Comparison of ENCODE assay signal across 1 cellular context in the genomic region with DNA sequence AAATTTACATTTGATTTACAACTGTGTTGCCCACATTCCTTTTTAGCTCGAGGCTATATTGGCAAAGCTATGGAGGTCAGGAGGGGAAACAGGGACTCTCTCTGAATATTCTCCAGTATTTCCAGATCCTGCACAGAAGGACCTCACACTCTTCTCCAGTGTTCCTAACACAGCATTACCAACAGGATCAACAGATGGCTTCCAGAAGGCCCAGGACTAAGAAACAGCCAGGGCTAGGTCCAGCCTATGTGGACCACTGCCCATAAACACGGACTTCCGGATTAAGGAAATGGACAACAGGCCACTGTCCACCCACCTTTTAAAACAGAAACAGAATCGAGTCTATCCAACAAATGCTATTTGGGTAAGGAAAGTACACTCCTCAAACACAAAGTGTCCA.
TF ChIP-seq lines count a peak whose summit lies in the region.

No MANE protein-coding gene starts in this region.

TF ChIP-seq in GM23338, 12 proteins besides CTCF, POLR2A, EP300 and RAD21 (continued from another document):
- TF ChIP-seq, protein P1, sequence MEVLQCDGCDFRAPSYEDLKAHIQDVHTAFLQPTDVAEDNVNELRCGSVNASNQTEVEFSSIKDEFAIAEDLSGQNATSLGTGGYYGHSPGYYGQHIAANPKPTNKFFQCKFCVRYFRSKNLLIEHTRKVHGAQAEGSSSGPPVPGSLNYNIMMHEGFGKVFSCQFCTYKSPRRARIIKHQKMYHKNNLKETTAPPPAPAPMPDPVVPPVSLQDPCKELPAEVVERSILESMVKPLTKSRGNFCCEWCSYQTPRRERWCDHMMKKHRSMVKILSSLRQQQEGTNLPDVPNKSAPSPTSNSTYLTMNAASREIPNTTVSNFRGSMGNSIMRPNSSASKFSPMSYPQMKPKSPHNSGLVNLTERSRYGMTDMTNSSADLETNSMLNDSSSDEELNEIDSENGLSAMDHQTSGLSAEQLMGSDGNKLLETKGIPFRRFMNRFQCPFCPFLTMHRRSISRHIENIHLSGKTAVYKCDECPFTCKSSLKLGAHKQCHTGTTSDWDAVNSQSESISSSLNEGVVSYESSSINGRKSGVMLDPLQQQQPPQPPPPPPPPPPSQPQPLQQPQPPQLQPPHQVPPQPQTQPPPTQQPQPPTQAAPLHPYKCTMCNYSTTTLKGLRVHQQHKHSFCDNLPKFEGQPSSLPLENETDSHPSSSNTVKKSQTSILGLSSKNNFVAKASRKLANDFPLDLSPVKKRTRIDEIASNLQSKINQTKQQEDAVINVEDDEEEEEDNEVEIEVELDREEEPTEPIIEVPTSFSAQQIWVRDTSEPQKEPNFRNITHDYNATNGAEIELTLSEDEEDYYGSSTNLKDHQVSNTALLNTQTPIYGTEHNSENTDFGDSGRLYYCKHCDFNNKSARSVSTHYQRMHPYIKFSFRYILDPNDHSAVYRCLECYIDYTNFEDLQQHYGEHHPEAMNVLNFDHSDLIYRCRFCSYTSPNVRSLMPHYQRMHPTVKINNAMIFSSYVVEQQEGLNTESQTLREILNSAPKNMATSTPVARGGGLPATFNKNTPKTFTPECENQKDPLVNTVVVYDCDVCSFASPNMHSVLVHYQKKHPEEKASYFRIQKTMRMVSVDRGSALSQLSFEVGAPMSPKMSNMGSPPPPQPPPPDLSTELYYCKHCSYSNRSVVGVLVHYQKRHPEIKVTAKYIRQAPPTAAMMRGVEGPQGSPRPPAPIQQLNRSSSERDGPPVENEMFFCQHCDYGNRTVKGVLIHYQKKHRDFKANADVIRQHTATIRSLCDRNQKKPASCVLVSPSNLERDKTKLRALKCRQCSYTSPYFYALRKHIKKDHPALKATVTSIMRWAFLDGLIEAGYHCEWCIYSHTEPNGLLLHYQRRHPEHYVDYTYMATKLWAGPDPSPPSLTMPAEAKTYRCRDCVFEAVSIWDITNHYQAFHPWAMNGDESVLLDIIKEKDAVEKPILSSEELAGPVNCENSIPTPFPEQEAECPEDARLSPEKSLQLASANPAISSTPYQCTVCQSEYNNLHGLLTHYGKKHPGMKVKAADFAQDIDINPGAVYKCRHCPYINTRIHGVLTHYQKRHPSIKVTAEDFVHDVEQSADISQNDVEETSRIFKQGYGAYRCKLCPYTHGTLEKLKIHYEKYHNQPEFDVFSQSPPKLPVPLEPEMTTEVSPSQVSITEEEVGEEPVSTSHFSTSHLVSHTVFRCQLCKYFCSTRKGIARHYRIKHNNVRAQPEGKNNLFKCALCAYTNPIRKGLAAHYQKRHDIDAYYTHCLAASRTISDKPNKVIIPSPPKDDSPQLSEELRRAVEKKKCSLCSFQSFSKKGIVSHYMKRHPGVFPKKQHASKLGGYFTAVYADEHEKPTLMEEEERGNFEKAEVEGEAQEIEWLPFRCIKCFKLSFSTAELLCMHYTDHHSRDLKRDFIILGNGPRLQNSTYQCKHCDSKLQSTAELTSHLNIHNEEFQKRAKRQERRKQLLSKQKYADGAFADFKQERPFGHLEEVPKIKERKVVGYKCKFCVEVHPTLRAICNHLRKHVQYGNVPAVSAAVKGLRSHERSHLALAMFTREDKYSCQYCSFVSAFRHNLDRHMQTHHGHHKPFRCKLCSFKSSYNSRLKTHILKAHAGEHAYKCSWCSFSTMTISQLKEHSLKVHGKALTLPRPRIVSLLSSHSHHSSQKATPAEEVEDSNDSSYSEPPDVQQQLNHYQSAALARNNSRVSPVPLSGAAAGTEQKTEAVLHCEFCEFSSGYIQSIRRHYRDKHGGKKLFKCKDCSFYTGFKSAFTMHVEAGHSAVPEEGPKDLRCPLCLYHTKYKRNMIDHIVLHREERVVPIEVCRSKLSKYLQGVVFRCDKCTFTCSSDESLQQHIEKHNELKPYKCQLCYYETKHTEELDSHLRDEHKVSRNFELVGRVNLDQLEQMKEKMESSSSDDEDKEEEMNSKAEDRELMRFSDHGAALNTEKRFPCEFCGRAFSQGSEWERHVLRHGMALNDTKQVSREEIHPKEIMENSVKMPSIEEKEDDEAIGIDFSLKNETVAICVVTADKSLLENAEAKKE (CRISPR knock-in tag; IDR thresholded peaks at IDR 0.05) = no peak
- TF ChIP-seq JUNB (IDR thresholded peaks at IDR 0.05; ENCODE audit: unreplicated experiment) (no peak), ZNF331 (CRISPR knock-in tag; IDR thresholded peaks at IDR 0.05; ENCODE audit: low read depth) (no peak), POLR2AphosphoS5 (IDR thresholded peaks at IDR 0.05; ENCODE audit: low read depth) (no peak), EZH2phosphoT487 (IDR thresholded peaks at IDR 0.05; ENCODE audit: unreplicated experiment) (no peak), ETS1 (IDR thresholded peaks at IDR 0.05) (no peak)
